In genomic region chr7:5318613-5319012, GRCh38 we compare ENCODE assay signal across 1 cellular context. TPM values are rescaled to one million over a fixed set of nuclear protein-coding genes. Genes with fewer than 3 reads are reported as not detected.
"Had no signal": no experiment of that assay in that cellular context is flagged by ENCODE, and none has a peak within 500 bp of the region (broad histone marks: within the 10 kb centered on the region; RNA-seq: fewer than 3 reads in every experiment).

No MANE protein-coding gene starts in this region.

RNA-seq across cellular contexts. Expression of gene SLC29A4, which starts 35.9 kb away (rescaled TPM):
- polyA plus RNA-seq: IgD-negative memory B cell had no signal
